ENCODE assay signal across 8 cellular contexts in genomic region chr17:31857920-31858646, GRCh38. TPM values are rescaled to one million over a fixed set of nuclear protein-coding genes. Genes with fewer than 3 reads are reported as not detected.
DNase-seq lines count a peak whose midpoint lies in the region; ATAC-seq and TF ChIP-seq lines count a peak whose summit lies in the region.

No MANE protein-coding gene starts in this region.

- H2BK15ac ChIP-seq in IMR-90 (ENCODE audit: low read depth, low read length), result 0 out of 3 replicates have a peak overlapping the region, but pooled peaks have one; percentile 24

- no peak for TF ChIP-seq CTCF in IMR-90 (conservative IDR thresholded peaks at IDR 0.05; ENCODE audit: low read depth, low read length)
- TF ChIP-seq CTCF in brain microvascular endothelial cell (IDR thresholded peaks at IDR 0.05; ENCODE audit: low read depth, low read length, missing control alignments), result no peak
- TF ChIP-seq CTCF in right lobe of liver (IDR thresholded peaks at IDR 0.05), result no peak
- TF ChIP-seq CTCF in testis (IDR thresholded peaks at IDR 0.05), result no peak

- H4K20me1 ChIP-seq in IMR-90 (ENCODE audit: insufficient read depth, low read length), result peaks cover 21% of the 10 kb centered on the region

- H3K14ac ChIP-seq in IMR-90 (replicated peaks; ENCODE audit: low read depth, low read length), result peak overlapping the region; percentile 93

- peak overlapping the region; percentile 42 for H3K9ac ChIP-seq in IMR-90 (ENCODE audit: low read depth, low read length)

- peak overlapping the region; percentile 94 for H3K4me2 ChIP-seq in IMR-90 (ENCODE audit: low read depth, low read length)

- H2AFZ ChIP-seq in IMR-90 (replicated peaks; ENCODE audit: low read length, poor library complexity), result peak overlapping the region; percentile 91

- H2AK5ac ChIP-seq in IMR-90 (ENCODE audit: low read depth, low read length), result peak overlapping the region; percentile 56

- H2BK20ac ChIP-seq in IMR-90 (ENCODE audit: low read depth, low read length), result peak overlapping the region; percentile 23; the same call in 1 of the 2 replicates

- H2BK5ac ChIP-seq in IMR-90 (ENCODE audit: low read depth, low read length, poor library complexity, severe bottlenecking), result peak overlapping the region; percentile 68

- peak; percentile 4 for ATAC-seq in IMR-90 (ENCODE audit: low read depth)
- ATAC-seq in right lobe of liver, result peak; percentile 29 to 45 (median 30)
- ATAC-seq in HG03565 (IDR thresholded peaks at IDR 0.05; ENCODE audit: unreplicated experiment), result no peak

- DNase-seq in GM03348 (ENCODE audit: low spot score), result peak; percentile 28
- DNase-seq in IMR-90, result no peak
- DNase-seq in brain microvascular endothelial cell, result no peak
- no peak for DNase-seq in right lobe of liver
- no peak for DNase-seq in testis
- DNase-seq in NCI-H1092 treated with DMSO at 0.1 percent for 48 hours (lab: John Stamatoyannopoulos, UW), result no peak
- no peak for DNase-seq in stimulated activated CD4-positive, alpha-beta T cell treated with anti-CD3 and anti-CD28 coated beads, Interleukin-15, amount 100 ng/mL, for 24 hours

- H3K9me1 ChIP-seq in IMR-90 (ENCODE audit: insufficient read depth, low read length), result peaks cover 20% of the 10 kb centered on the region

- in situ Hi-C loops in IMR-90 (cut with MboI; ENCODE audit: low sequenced_read_pairs) (no loop called here), brain microvascular endothelial cell (cut with HindIII; ENCODE audit: low pct_ligation_motif_present, low sequenced_read_pairs) (no loop called here)

- POLR2A ChIA-PET in IMR-90 (lab: Charles Lee; ENCODE audit: unreplicated experiment), result no interaction called here

- peak overlapping the region; percentile 52; the same call in 1 of the 2 replicates for H4K91ac ChIP-seq in IMR-90 (ENCODE audit: insufficient read depth, low read depth, low read length)

- H3K56ac ChIP-seq in IMR-90 (ENCODE audit: extremely low read depth, insufficient read depth, low read length), result peak overlapping the region; percentile 54; the same call in 1 of the 2 replicates

- H2AK9ac ChIP-seq in IMR-90 (replicated peaks; ENCODE audit: low read depth, low read length, poor library complexity), result peak overlapping the region; percentile 86

- H3K4me1 ChIP-seq in IMR-90 (ENCODE audit: control insufficient read depth, insufficient read depth, low read length), result peaks cover 4% of the 10 kb centered on the region
- peaks cover 0 to 13% (median 7%) of the 10 kb centered on the region in 4 donors for H3K4me1 ChIP-seq in right lobe of liver
- H3K4me1 ChIP-seq in testis, result peaks cover 19% of the 10 kb centered on the region

- peak overlapping the region; percentile 88 for H3K23ac ChIP-seq in IMR-90 (ENCODE audit: low read depth, low read length)

- H4K8ac ChIP-seq in IMR-90 (ENCODE audit: low read depth in 2 of 2, low read length in 2 of 2), result peak overlapping the region; percentile 13 to 67; a peak in 3 of 4 replicates

- no peaks in the 10 kb centered on the region for H3K27me3 ChIP-seq in IMR-90 (ENCODE audit: control insufficient read depth, insufficient read depth, low read length)
- no peaks in the 10 kb centered on the region for H3K27me3 ChIP-seq in brain microvascular endothelial cell (replicated peaks)
- H3K27me3 ChIP-seq in right lobe of liver, result no peaks in the 10 kb centered on the region
- H3K27me3 ChIP-seq in testis, result no peaks in the 10 kb centered on the region

- H3K27ac ChIP-seq in IMR-90 (ENCODE audit: insufficient read depth, low read length), result peak overlapping the region; percentile 67
- peak overlapping the region; percentile 38 for H3K27ac ChIP-seq in brain microvascular endothelial cell
- peak overlapping the region; percentile 67 to 80 (median 69) for H3K27ac ChIP-seq in right lobe of liver
- H3K27ac ChIP-seq in testis, result peak overlapping the region in 1 of 2 donors; percentile 74

- peaks cover 20 to 34% of the 10 kb centered on the region in 2 experiments for H3K79me1 ChIP-seq in IMR-90 (ENCODE audit: low read depth in 1 of 2, low read length in 2 of 2)

- H3K18ac ChIP-seq in IMR-90 (ENCODE audit: low read depth, low read length), result peak overlapping the region; percentile 11

- TF ChIP-seq POLR2A in IMR-90 (IDR thresholded peaks at IDR 0.05; ENCODE audit: low read depth, low read length) (no peak), right lobe of liver (IDR thresholded peaks at IDR 0.05) (no peak), testis (IDR thresholded peaks at IDR 0.05) (no peak)

- H3K4me3 ChIP-seq in IMR-90 (ENCODE audit: insufficient read depth, low read depth, low read length) (peak overlapping the region; percentile 97), brain microvascular endothelial cell (ENCODE audit: low read depth, low read length) (peak overlapping the region; percentile 75), right lobe of liver (peak overlapping the region; percentile 53 to 75 (median 60)), testis (peak overlapping the region; percentile 65 to 84)

- 0 out of 2 replicates have a peak overlapping the region, but pooled peaks have one; percentile 21 for H2BK120ac ChIP-seq in IMR-90 (ENCODE audit: low read depth, low read length)

- 67% methylated on average over 6 of the region's 13 CpGs; no CpG with 5 or more reads in 1 of the 2 experiments for WGBS in IMR-90 (ENCODE audit: extremely low coverage in 2 of 2, insufficient read length in 1 of 2), 2 experiments
- 28% methylated on average over 12 of the region's 13 CpGs for WGBS in right lobe of liver (ENCODE audit: insufficient coverage, low coverage, low lambda C conversion rate, missing lambda C conversion rate)
- WGBS in testis, 2 donors, result 16 to 21% methylated on average over 13 of the region's 13 CpGs

- TF ChIP-seq RAD21 in IMR-90 (IDR thresholded peaks at IDR 0.05; ENCODE audit: low read length), result no peak

- H3K36me3 ChIP-seq in IMR-90 (ENCODE audit: control insufficient read depth, insufficient read depth, low read length) (peaks cover 6% of the 10 kb centered on the region), brain microvascular endothelial cell (replicated peaks) (peaks cover 17% of the 10 kb centered on the region), right lobe of liver (peaks cover 0 to 11% (median 5%) of the 10 kb centered on the region in 4 donors), testis (ENCODE audit: low read depth, missing control alignments) (no peaks in the 10 kb centered on the region)

- H3K4ac ChIP-seq in IMR-90 (ENCODE audit: low read depth, low read length), result peak overlapping the region; percentile 70; the same call in 1 of the 2 replicates

- no TSS peak for BruUV-seq in IMR-90 (replicated peaks; lab: Mats Ljungman, UMichigan)

- intact Hi-C loops in IMR-90 (cut with micrococcal nuclease) (loop anchor here (2.0 to 5.0 kb wide), 3 partner anchors 43 to 421 kb away; partner anchors contain the start of gene UTP6), right lobe of liver (cut with DNase I) (no loop called here), testis (cut with DNase I; ENCODE audit: low total_unique reads) (no loop called here)

- no peak overlapping the region; the same call in 1 of the 2 replicates for H4K5ac ChIP-seq in IMR-90 (ENCODE audit: low read depth, low read length)

- CTCF ChIA-PET in IMR-90 (lab: Yijun Ruan, JAX), result interaction anchor here (0.6 kb wide), 1 partner anchor 146 kb away, joined by 3 read pairs; no protein-coding TSS in a partner anchor

- dilution Hi-C loops in IMR-90 (cut with HindIII; ENCODE audit: low sequenced_read_pairs, unreplicated experiment), result no loop called here

- no peaks in the 10 kb centered on the region for H3K9me3 ChIP-seq in IMR-90 (ENCODE audit: control insufficient read depth, insufficient read depth, low read length)
- H3K9me3 ChIP-seq in right lobe of liver, result no peaks in the 10 kb centered on the region
- no peaks in the 10 kb centered on the region for H3K9me3 ChIP-seq in testis

TF ChIP-seq in IMR-90, 13 proteins besides CTCF, POLR2A, EP300 and RAD21 (continues in another document):
- TF ChIP-seq CHD1 (IDR thresholded peaks at IDR 0.05; ENCODE audit: low read depth, low read length), result no peak
- no peak for TF ChIP-seq RCOR1 (IDR thresholded peaks at IDR 0.05; ENCODE audit: insufficient replicate concordance, low read length)
- TF ChIP-seq NFE2L2 (IDR thresholded peaks at IDR 0.05; ENCODE audit: low read depth, low read length), result no peak
- no peak for TF ChIP-seq MXI1 (IDR thresholded peaks at IDR 0.05; ENCODE audit: borderline replicate concordance, low read depth, low read length)
- TF ChIP-seq, protein P1, sequence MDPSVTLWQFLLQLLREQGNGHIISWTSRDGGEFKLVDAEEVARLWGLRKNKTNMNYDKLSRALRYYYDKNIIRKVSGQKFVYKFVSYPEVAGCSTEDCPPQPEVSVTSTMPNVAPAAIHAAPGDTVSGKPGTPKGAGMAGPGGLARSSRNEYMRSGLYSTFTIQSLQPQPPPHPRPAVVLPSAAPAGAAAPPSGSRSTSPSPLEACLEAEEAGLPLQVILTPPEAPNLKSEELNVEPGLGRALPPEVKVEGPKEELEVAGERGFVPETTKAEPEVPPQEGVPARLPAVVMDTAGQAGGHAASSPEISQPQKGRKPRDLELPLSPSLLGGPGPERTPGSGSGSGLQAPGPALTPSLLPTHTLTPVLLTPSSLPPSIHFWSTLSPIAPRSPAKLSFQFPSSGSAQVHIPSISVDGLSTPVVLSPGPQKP (IDR thresholded peaks at IDR 0.05; ENCODE audit: borderline replicate concordance, low read depth, low read length), result no peak
- no peak for TF ChIP-seq CEBPB (IDR thresholded peaks at IDR 0.05; ENCODE audit: low read depth, low read length)
- TF ChIP-seq FOS (IDR thresholded peaks at IDR 0.05; ENCODE audit: low read depth, low read length), result no peak
- TF ChIP-seq MAFK (IDR thresholded peaks at IDR 0.05; ENCODE audit: low read depth, low read length), result no peak

RNA-seq across cellular contexts. Expression of gene COPRS, which starts 1.0 kb away (rescaled TPM):
- 123 and 141 TPM in 2 replicates for total RNA-seq in IMR-90 (2012; rRNA removed)
- polyA plus RNA-seq in IMR-90 (2012; rRNA removed), result 95.3 and 115 TPM in 2 replicates
- 87.6 and 167 TPM in 2 replicates for polyA plus RNA-seq in IMR-90 (2012; cell fraction: cytosol; rRNA removed)
- polyA plus RNA-seq in IMR-90 (2012; cell fraction: nucleus; rRNA removed; ENCODE audit: low replicate concordance), result 24.9 and 50.0 TPM in 2 replicates
- 10 to 100 TPM; 17.1 to 49.4 (median 24.0) TPM for total RNA-seq in right lobe of liver
- 100 to 1,000 TPM; 138 to 142 TPM for total RNA-seq in testis
- polyA plus RNA-seq in testis (ENCODE audit: insufficient read depth, low read depth, low replicate concordance), result 485 TPM

RNA-seq across cellular contexts. Expression of gene UTP6, which starts 43.4 kb away (rescaled TPM):
- total RNA-seq in IMR-90 (2012; rRNA removed), result 29.9 and 53.3 TPM in 2 replicates
- 24.4 and 32.4 TPM in 2 replicates for polyA plus RNA-seq in IMR-90 (2012; rRNA removed)
- 2.2 and 4.9 TPM in 2 replicates for polyA plus RNA-seq in IMR-90 (2012; cell fraction: cytosol; rRNA removed)
- 5.3 and 43.5 TPM in 2 replicates for polyA plus RNA-seq in IMR-90 (2012; cell fraction: nucleus; rRNA removed; ENCODE audit: low replicate concordance)
- 10 to 100 TPM; 16.5 to 26.1 (median 22.2) TPM for total RNA-seq in right lobe of liver
- total RNA-seq in testis, result 10 to 100 TPM; 45.0 to 46.5 TPM
- polyA plus RNA-seq in testis (ENCODE audit: insufficient read depth, low read depth, low replicate concordance), result 80.6 TPM
